1 cellular context compared by ENCODE assay signal in the genomic region with DNA sequence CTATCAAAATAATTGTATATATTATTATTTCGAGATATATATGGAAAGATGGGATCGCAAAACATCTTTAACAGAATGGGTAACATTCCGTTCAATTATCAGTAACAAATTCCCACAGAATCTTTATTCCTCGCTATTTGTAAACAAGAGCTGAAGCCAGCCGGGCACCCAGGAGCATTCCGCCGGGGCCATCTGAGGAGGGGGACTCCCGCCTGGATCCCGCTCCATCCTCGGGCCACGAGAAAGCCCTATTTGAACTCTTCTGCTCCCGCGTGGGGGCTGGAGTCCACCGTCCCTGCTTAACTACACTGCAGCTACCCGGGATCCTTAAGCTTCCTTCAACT.
TF ChIP-seq lines count a peak whose summit lies in the region.

No MANE protein-coding gene starts in this region.

TF ChIP-seq in IMR-90, 13 proteins besides CTCF, POLR2A, EP300 and RAD21 (continued from another document):
- TF ChIP-seq BHLHE40 (IDR thresholded peaks at IDR 0.05; ENCODE audit: low read depth, low read length) (no peak), MXI1 (IDR thresholded peaks at IDR 0.05; ENCODE audit: borderline replicate concordance, low read depth, low read length) (no peak), FOS (IDR thresholded peaks at IDR 0.05; ENCODE audit: low read depth, low read length) (no peak), RCOR1 (IDR thresholded peaks at IDR 0.05; ENCODE audit: insufficient replicate concordance, low read length) (no peak), CEBPB (IDR thresholded peaks at IDR 0.05; ENCODE audit: low read depth, low read length) (no peak), CHD1 (IDR thresholded peaks at IDR 0.05; ENCODE audit: low read depth, low read length) (no peak), MAFK (IDR thresholded peaks at IDR 0.05; ENCODE audit: low read depth, low read length) (no peak), NFE2L2 (IDR thresholded peaks at IDR 0.05; ENCODE audit: low read depth, low read length) (no peak), RFX5 (IDR thresholded peaks at IDR 0.05; ENCODE audit: low read depth, low read length) (no peak), SMC3 (IDR thresholded peaks at IDR 0.05; ENCODE audit: low read depth, low read length) (no peak)
- TF ChIP-seq, protein P1, sequence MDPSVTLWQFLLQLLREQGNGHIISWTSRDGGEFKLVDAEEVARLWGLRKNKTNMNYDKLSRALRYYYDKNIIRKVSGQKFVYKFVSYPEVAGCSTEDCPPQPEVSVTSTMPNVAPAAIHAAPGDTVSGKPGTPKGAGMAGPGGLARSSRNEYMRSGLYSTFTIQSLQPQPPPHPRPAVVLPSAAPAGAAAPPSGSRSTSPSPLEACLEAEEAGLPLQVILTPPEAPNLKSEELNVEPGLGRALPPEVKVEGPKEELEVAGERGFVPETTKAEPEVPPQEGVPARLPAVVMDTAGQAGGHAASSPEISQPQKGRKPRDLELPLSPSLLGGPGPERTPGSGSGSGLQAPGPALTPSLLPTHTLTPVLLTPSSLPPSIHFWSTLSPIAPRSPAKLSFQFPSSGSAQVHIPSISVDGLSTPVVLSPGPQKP (IDR thresholded peaks at IDR 0.05; ENCODE audit: borderline replicate concordance, low read depth, low read length), result no peak
